Comparison of ENCODE assay signal across 8 cellular contexts in genomic region chr19:42325308-42325895, GRCh38. TPM values are rescaled to one million over a fixed set of nuclear protein-coding genes. Genes with fewer than 3 reads are reported as not detected.
A peak's percentile ranks its signal among the peaks of the same experiment; 100 is the strongest.
DNase-seq lines count a peak whose midpoint lies in the region; ATAC-seq and TF ChIP-seq lines count a peak whose summit lies in the region.

TSS of gene MEGF8 (plus strand) at chr19:42325635. CDS start at chr19:42326244, 609 bp downstream.

- peak; percentile 99 for DNase-seq in GM10266 (ENCODE audit: extremely low spot score)
- peak; percentile 96 for DNase-seq in NCI-H1092 (lab: John Stamatoyannopoulos, UW)
- peak; percentile 98 for DNase-seq in activated naive CD8-positive, alpha-beta T cell treated with anti-CD3 and anti-CD28 coated beads for 36 hours
- peak; percentile 98 for DNase-seq in glutamatergic neuron
- DNase-seq in osteoblast (ENCODE audit: insufficient read length, low spot score, missing footprints): peak; percentile 100
- peak; percentile 91 for DNase-seq in thoracic aorta (ENCODE audit: low spot score)

- H3K36me3 Mint-ChIP-seq in activated naive CD8-positive, alpha-beta T cell treated with anti-CD3 and anti-CD28 coated beads for 36 hours: no peaks in the 10 kb centered on the region
- H3K36me3 Mint-ChIP-seq in glutamatergic neuron (ENCODE audit: unreplicated experiment): no peaks in the 10 kb centered on the region

- no peaks in the 10 kb centered on the region for H3K9me3 Mint-ChIP-seq in activated naive CD8-positive, alpha-beta T cell treated with anti-CD3 and anti-CD28 coated beads for 36 hours
- H3K9me3 Mint-ChIP-seq in glutamatergic neuron (ENCODE audit: unreplicated experiment): peaks cover 12% of the 10 kb centered on the region

- H4K20me1 ChIP-seq in osteoblast (ENCODE audit: insufficient read depth, low read length): peaks cover 8% of the 10 kb centered on the region

- peak within 1 kb of the TSS; percentile 98 for H3K4me2 ChIP-seq in osteoblast (ENCODE audit: insufficient read depth, low read length)

- H3K27ac ChIP-seq in osteoblast (ENCODE audit: low read depth, low read length) (peak within 1 kb of the TSS; percentile 72), thoracic aorta (peak within 1 kb of the TSS in 1 of 2 donors; percentile 11)

- H3K36me3 ChIP-seq in osteoblast (ENCODE audit: insufficient read depth, low read length): no peaks in the 10 kb centered on the region
- H3K36me3 ChIP-seq in thoracic aorta: no peaks in the 10 kb centered on the region

- ATAC-seq in HG02588 (IDR thresholded peaks at IDR 0.05; ENCODE audit: unreplicated experiment) (peak; percentile 88), SK-N-SH treated with all-trans-retinoic acid at 6 μM for 48 hours (peak; percentile 99), thoracic aorta (ENCODE audit: insufficient number of reproducible peaks, low FRiP score, low read depth) (peak; percentile 95)

- peaks cover 18% of the 10 kb centered on the region for H3K27me3 Mint-ChIP-seq in activated naive CD8-positive, alpha-beta T cell treated with anti-CD3 and anti-CD28 coated beads for 36 hours
- peaks cover 13% of the 10 kb centered on the region for H3K27me3 Mint-ChIP-seq in glutamatergic neuron (ENCODE audit: unreplicated experiment)

- peak within 1 kb of the TSS; percentile 86 for H3K4me3 Mint-ChIP-seq in activated naive CD8-positive, alpha-beta T cell treated with anti-CD3 and anti-CD28 coated beads for 36 hours
- peak within 1 kb of the TSS; percentile 83 for H3K4me3 Mint-ChIP-seq in glutamatergic neuron (ENCODE audit: unreplicated experiment)

- H3K4me1 ChIP-seq in osteoblast (ENCODE audit: insufficient read depth, low read length) (peaks cover 13% of the 10 kb centered on the region), thoracic aorta (ENCODE audit: control insufficient read depth in 1 of 2, low read depth in 2 of 2) (peaks cover 11 to 34% of the 10 kb centered on the region in 2 donors)

- TF ChIP-seq CTCF in GM10266 (IDR thresholded peaks at IDR 0.05; ENCODE audit: control insufficient read depth, insufficient read depth, low read depth, missing control alignments) (peak; percentile 86), glutamatergic neuron (IDR thresholded peaks at IDR 0.05; ENCODE audit: partially characterized antibody, unreplicated experiment) (no peak), osteoblast (IDR thresholded peaks at IDR 0.05; ENCODE audit: extremely low read depth, low read depth, low read length) (peak; percentile 99), thoracic aorta (IDR thresholded peaks at IDR 0.05) (peak; percentile 8)

- H3K4me3 ChIP-seq in osteoblast (ENCODE audit: insufficient read depth, low read length): peak within 1 kb of the TSS; percentile 96
- peak within 1 kb of the TSS; percentile 88 for H3K4me3 ChIP-seq in thoracic aorta

- H3K79me2 ChIP-seq in osteoblast (ENCODE audit: insufficient read depth, low read length): peaks cover 34% of the 10 kb centered on the region

- peak within 1 kb of the TSS; percentile 69 for H3K27ac Mint-ChIP-seq in activated naive CD8-positive, alpha-beta T cell treated with anti-CD3 and anti-CD28 coated beads for 36 hours
- peak within 1 kb of the TSS; percentile 66 for H3K27ac Mint-ChIP-seq in glutamatergic neuron (ENCODE audit: unreplicated experiment)

- H3K9me3 ChIP-seq in osteoblast (ENCODE audit: low read depth, low read length): no peaks in the 10 kb centered on the region
- no peaks in the 10 kb centered on the region for H3K9me3 ChIP-seq in thoracic aorta

- peak within 1 kb of the TSS; percentile 93 for H2AFZ ChIP-seq in osteoblast (ENCODE audit: low read length)

- H3K27me3 ChIP-seq in osteoblast (ENCODE audit: insufficient read depth, low read length): peaks cover 33% of the 10 kb centered on the region
- peaks cover 4% of the 10 kb centered on the region for H3K27me3 ChIP-seq in thoracic aorta (replicated peaks; ENCODE audit: insufficient read depth)

- peaks cover 16% of the 10 kb centered on the region for H3K4me1 Mint-ChIP-seq in activated naive CD8-positive, alpha-beta T cell treated with anti-CD3 and anti-CD28 coated beads for 36 hours
- peaks cover 28% of the 10 kb centered on the region for H3K4me1 Mint-ChIP-seq in glutamatergic neuron (ENCODE audit: low read depth, unreplicated experiment)

TF ChIP-seq in SK-N-SH treated with all-trans-retinoic acid at 6 μM for 48 hours, 23 proteins besides CTCF, POLR2A, EP300 and RAD21:
- no peak for TF ChIP-seq CSRNP3 (CRISPR knock-in tag; IDR thresholded peaks at IDR 0.05)
- TF ChIP-seq CREB5 (CRISPR knock-in tag; IDR thresholded peaks at IDR 0.05; ENCODE audit: low read depth): no peak
- TF ChIP-seq TSHZ2 (CRISPR knock-in tag; IDR thresholded peaks at IDR 0.05): 0 out of 2 replicates have a peak, but pooled peaks have one; percentile 30
- TF ChIP-seq ZNF565 (CRISPR knock-in tag; conservative IDR thresholded peaks at IDR 0.05; ENCODE audit: low read depth): no peak
- no peak for TF ChIP-seq PPARA (CRISPR knock-in tag; IDR thresholded peaks at IDR 0.05; ENCODE audit: borderline replicate concordance)
- TF ChIP-seq GLIS3 (CRISPR knock-in tag; IDR thresholded peaks at IDR 0.05): 0 out of 2 replicates have a peak, but pooled peaks have one; percentile 69
- TF ChIP-seq ZFP30 (CRISPR knock-in tag; IDR thresholded peaks at IDR 0.05): no peak
- TF ChIP-seq OSR1 (CRISPR knock-in tag; IDR thresholded peaks at IDR 0.05): no peak
- no peak for TF ChIP-seq RARB (CRISPR knock-in tag; IDR thresholded peaks at IDR 0.05)

RNA-seq across cellular contexts. Expression of gene MEGF8, which starts in this region (rescaled TPM):
- total RNA-seq in activated naive CD8-positive, alpha-beta T cell treated with anti-CD3 and anti-CD28 coated beads for 36 hours: 1 to 10 TPM; 6.8 to 7.6 TPM
- total RNA-seq in glutamatergic neuron (ENCODE audit: unreplicated experiment) (72.8 TPM), osteoblast (23.9 and 30.0 TPM in 2 replicates), thoracic aorta (10 to 100 TPM; 19.5 to 24.4 TPM)
